26 cellular contexts compared by ENCODE assay signal in the genomic region with DNA sequence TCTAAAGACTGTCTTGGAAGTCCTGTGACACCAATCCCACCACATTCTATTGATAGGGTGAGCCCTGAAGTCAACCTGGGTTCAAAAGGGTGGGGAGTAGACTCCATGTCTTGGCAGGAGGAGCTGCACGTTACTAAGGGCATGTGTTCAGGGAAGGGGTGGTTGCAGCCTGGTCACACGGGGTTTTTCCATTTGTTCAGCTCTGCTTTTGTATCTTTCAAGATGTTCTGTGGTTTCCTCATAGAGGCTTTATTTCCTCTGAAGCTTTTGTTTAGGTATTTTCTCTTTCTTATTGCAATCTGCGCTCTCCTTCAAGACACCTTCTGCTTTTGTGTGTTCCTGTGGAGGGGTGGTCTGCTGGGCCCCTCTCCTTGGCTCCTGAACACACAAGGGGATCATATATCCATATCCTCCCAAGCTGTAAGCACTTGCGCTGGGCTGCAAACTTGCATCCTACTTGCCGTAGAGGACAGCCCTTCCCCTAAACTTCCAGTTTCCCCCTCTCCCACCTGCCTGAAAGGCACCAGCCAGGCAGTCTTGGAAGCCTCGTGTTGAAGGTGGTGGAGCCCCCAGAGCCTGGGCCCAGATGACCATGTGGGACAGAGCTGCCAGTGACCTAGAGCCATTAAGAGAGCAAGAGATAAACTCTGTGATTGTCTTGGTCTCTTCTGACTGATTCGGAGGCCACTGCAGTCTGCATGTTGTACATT.
DNase-seq lines count a peak whose midpoint lies in the region; ATAC-seq and TF ChIP-seq lines count a peak whose summit lies in the region.
"Had no signal": no experiment of that assay in that cellular context is flagged by ENCODE, and none has a peak within 500 bp of the region (broad histone marks: within the 10 kb centered on the region; RNA-seq: fewer than 3 reads in every experiment).

No MANE protein-coding gene starts in this region.

- H3K27me3 Mint-ChIP-seq in natural killer cell (ENCODE audit: low read depth in 2 of 2) (no peaks in the 10 kb centered on the region), T-helper 17 cell (no peaks in the 10 kb centered on the region)
- no peaks in the 10 kb centered on the region for H3K27me3 Mint-ChIP-seq in natural killer cell treated with Interleukin-12 subunit alpha and Interleukin-12 subunit beta and Interleukin-15 and Interleukin-18, amount 100 ng/mL, for 72 hours
- no peaks in the 10 kb centered on the region for H3K27me3 Mint-ChIP-seq in activated naive CD8-positive, alpha-beta T cell treated with anti-CD3 and anti-CD28 coated beads, Interleukin-2, amount 10 ng/mL, durations not matched to agents 7 days and 5 days
- H3K27me3 Mint-ChIP-seq: stimulated activated naive B cell treated with anti-CD40 and anti-IgM and Interleukin-4, amounts not matched to agents 10 μg/mL and 1 μg/mL and 100 μg/mL, for 72 hours had no signal

- no peak overlapping the region for H3K27ac ChIP-seq in upper lobe of left lung
- H3K27ac ChIP-seq: foreskin keratinocyte, hepatocyte, ovary had no signal

- DNase-seq in natural killer cell (no peak), T-helper 17 cell (no peak), DMS53 treated with DMSO at 0.1 percent for 48 hours (lab: John Stamatoyannopoulos, UW; ENCODE audit: unreplicated experiment) (no peak), upper lobe of left lung (no peak), hippocampal formation (lab: John Stamatoyannopoulos, UW) (no peak)
- DNase-seq in natural killer cell treated with Interleukin-12 subunit alpha and Interleukin-12 subunit beta and Interleukin-15 and Interleukin-18, amount 100 ng/mL, for 72 hours (ENCODE audit: low spot score): no peak
- DNase-seq in activated naive CD8-positive, alpha-beta T cell treated with anti-CD3 and anti-CD28 coated beads, Interleukin-2, amount 10 ng/mL, durations not matched to agents 7 days and 5 days: no peak
- DNase-seq: amniotic stem cell; effector memory CD4-positive, alpha-beta T cell; foreskin keratinocyte; immature natural killer cell; IMR-90; mesendoderm; MG63; NCI-H1417 treated with DMSO at 0.1 percent for 48 hours; NCI-H2107; NCI-H446; ovary; SK-N-SH; stimulated activated CD4-positive, alpha-beta T cell treated with anti-CD3 and anti-CD28 coated beads, Interleukin-4, amount 100 ng/mL, for 1 hour; stimulated activated naive B cell treated with anti-CD40 and anti-IgM and Interleukin-4, amounts not matched to agents 10 μg/mL and 1 μg/mL and 100 μg/mL, for 72 hours had no signal

- peaks cover 13 to 18% of the 10 kb centered on the region in 2 donors for H3K4me1 Mint-ChIP-seq in natural killer cell
- H3K4me1 Mint-ChIP-seq in natural killer cell treated with Interleukin-12 subunit alpha and Interleukin-12 subunit beta and Interleukin-15 and Interleukin-18, amount 100 ng/mL, for 72 hours (ENCODE audit: low read depth in 2 of 2): peaks cover 0 to 12% of the 10 kb centered on the region in 2 donors
- peaks cover 11% of the 10 kb centered on the region for H3K4me1 Mint-ChIP-seq in T-helper 17 cell
- H3K4me1 Mint-ChIP-seq in activated naive CD8-positive, alpha-beta T cell treated with anti-CD3 and anti-CD28 coated beads, Interleukin-2, amount 10 ng/mL, durations not matched to agents 7 days and 5 days: peaks cover 11% of the 10 kb centered on the region
- H3K4me1 Mint-ChIP-seq: GM23338 had no signal

- POLR2A ChIA-PET in activated naive CD8-positive, alpha-beta T cell treated with anti-CD3 and anti-CD28 coated beads, Interleukin-2, amount 10 ng/mL, durations not matched to agents 7 days and 5 days (lab: Charles Lee): no interaction called here

- H3K4me3 Mint-ChIP-seq in natural killer cell (peak overlapping the region; percentile 25), T-helper 17 cell (no peak overlapping the region)
- H3K4me3 Mint-ChIP-seq in natural killer cell treated with Interleukin-12 subunit alpha and Interleukin-12 subunit beta and Interleukin-15 and Interleukin-18, amount 100 ng/mL, for 72 hours: no peak overlapping the region
- H3K4me3 Mint-ChIP-seq in activated naive CD8-positive, alpha-beta T cell treated with anti-CD3 and anti-CD28 coated beads, Interleukin-2, amount 10 ng/mL, durations not matched to agents 7 days and 5 days: peak overlapping the region; percentile 38
- H3K4me3 Mint-ChIP-seq: GM23338 had no signal

- peaks cover 5% of the 10 kb centered on the region for H3K9me3 ChIP-seq in T-helper 17 cell (ENCODE audit: control insufficient read depth, low read length, poor library complexity, severe bottlenecking)
- peaks cover 0 to 13% (median 9%) of the 10 kb centered on the region in 4 donors for H3K9me3 ChIP-seq in upper lobe of left lung
- H3K9me3 ChIP-seq: MG63, ovary, SK-N-SH had no signal

- no peak overlapping the region for H3K27ac Mint-ChIP-seq in natural killer cell
- no peak overlapping the region for H3K27ac Mint-ChIP-seq in natural killer cell treated with Interleukin-12 subunit alpha and Interleukin-12 subunit beta and Interleukin-15 and Interleukin-18, amount 100 ng/mL, for 72 hours
- H3K27ac Mint-ChIP-seq in T-helper 17 cell: peak overlapping the region; percentile 74
- H3K27ac Mint-ChIP-seq in activated naive CD8-positive, alpha-beta T cell treated with anti-CD3 and anti-CD28 coated beads, Interleukin-2, amount 10 ng/mL, durations not matched to agents 7 days and 5 days: peak overlapping the region; percentile 58
- H3K27ac Mint-ChIP-seq: GM23338; stimulated activated naive B cell treated with anti-CD40 and anti-IgM and Interleukin-4, amounts not matched to agents 10 μg/mL and 1 μg/mL and 100 μg/mL, for 72 hours had no signal

- H3K36me3 Mint-ChIP-seq in natural killer cell: no peaks in the 10 kb centered on the region
- no peaks in the 10 kb centered on the region for H3K36me3 Mint-ChIP-seq in natural killer cell treated with Interleukin-12 subunit alpha and Interleukin-12 subunit beta and Interleukin-15 and Interleukin-18, amount 100 ng/mL, for 72 hours
- peaks cover 2% of the 10 kb centered on the region for H3K36me3 Mint-ChIP-seq in T-helper 17 cell (ENCODE audit: low read depth)
- peaks cover 39% of the 10 kb centered on the region for H3K36me3 Mint-ChIP-seq in activated naive CD8-positive, alpha-beta T cell treated with anti-CD3 and anti-CD28 coated beads, Interleukin-2, amount 10 ng/mL, durations not matched to agents 7 days and 5 days

- no peak for TF ChIP-seq CTCF in natural killer cell (IDR thresholded peaks at IDR 0.05)
- TF ChIP-seq CTCF in upper lobe of left lung (IDR thresholded peaks at IDR 0.05): no peak

- intact Hi-C loops in natural killer cell (cut with micrococcal nuclease): no loop called here

- peaks cover 0 to 11% (median 0%) of the 10 kb centered on the region in 4 donors for H3K4me1 ChIP-seq in upper lobe of left lung
- H3K4me1 ChIP-seq: foreskin keratinocyte had no signal

- 84 to 92% methylated on average over 7 of the region's 7 CpGs for WGBS in upper lobe of left lung, 2 donors

- H3K4me3 ChIP-seq in upper lobe of left lung: no peak overlapping the region
- H3K4me3 ChIP-seq: GM23338, hepatocyte, MG63, ovary had no signal

- H3K36me3 ChIP-seq in upper lobe of left lung: peaks cover 0 to 31% (median 13%) of the 10 kb centered on the region in 4 donors
- H3K36me3 ChIP-seq: ovary had no signal

- ATAC-seq in natural killer cell (no peak), T-helper 17 cell (no peak), upper lobe of left lung (ENCODE audit: low FRiP score in 2 of 2) (no peak)
- no peak for ATAC-seq in natural killer cell treated with Interleukin-12 subunit alpha and Interleukin-12 subunit beta and Interleukin-15 and Interleukin-18, amount 100 ng/mL, for 72 hours
- peak; percentile 56 for ATAC-seq in activated naive CD8-positive, alpha-beta T cell treated with anti-CD3 and anti-CD28 coated beads, Interleukin-2, amount 10 ng/mL, durations not matched to agents 7 days and 5 days (ENCODE audit: low read depth)
- ATAC-seq: esophagus mucosa, foreskin keratinocyte, GM23338, left lobe of liver, right cardiac atrium had no signal

- no peaks in the 10 kb centered on the region for H3K9me3 Mint-ChIP-seq in natural killer cell
- H3K9me3 Mint-ChIP-seq in natural killer cell treated with Interleukin-12 subunit alpha and Interleukin-12 subunit beta and Interleukin-15 and Interleukin-18, amount 100 ng/mL, for 72 hours: no peaks in the 10 kb centered on the region
- H3K9me3 Mint-ChIP-seq in activated naive CD8-positive, alpha-beta T cell treated with anti-CD3 and anti-CD28 coated beads, Interleukin-2, amount 10 ng/mL, durations not matched to agents 7 days and 5 days: peaks cover 6% of the 10 kb centered on the region

- no peaks in the 10 kb centered on the region for H3K27me3 ChIP-seq in upper lobe of left lung
- H3K27me3 ChIP-seq: foreskin keratinocyte, hepatocyte, MG63, ovary had no signal

- no peak for TF ChIP-seq POLR2A in upper lobe of left lung (IDR thresholded peaks at IDR 0.05)

- TF ChIP-seq EP300 in upper lobe of left lung (IDR thresholded peaks at IDR 0.05): no peak

Comparison
In these comparisons a context has a peak if more than half of its experiments do, and no peak if none do; other contexts are left out.
1. H3K4me3 Mint-ChIP-seq: peak in natural killer cell (single experiment) and activated naive CD8-positive, alpha-beta T cell treated with anti-CD3 and anti-CD28 coated beads, Interleukin-2, amount 10 ng/mL, durations not matched to agents 7 days and 5 days (single experiment); none in natural killer cell treated with Interleukin-12 subunit alpha and Interleukin-12 subunit beta and Interleukin-15 and Interleukin-18, amount 100 ng/mL, for 72 hours (single experiment) and T-helper 17 cell (single experiment).
2. H3K27ac Mint-ChIP-seq: peak in T-helper 17 cell (single experiment) and activated naive CD8-positive, alpha-beta T cell treated with anti-CD3 and anti-CD28 coated beads, Interleukin-2, amount 10 ng/mL, durations not matched to agents 7 days and 5 days (single experiment); none in natural killer cell (0 of 2) and natural killer cell treated with Interleukin-12 subunit alpha and Interleukin-12 subunit beta and Interleukin-15 and Interleukin-18, amount 100 ng/mL, for 72 hours (0 of 2).